1 cellular context compared by ENCODE assay signal in genomic region chr20:51311636-51312479, GRCh38.
TF ChIP-seq lines count a peak whose summit lies in the region.

No MANE protein-coding gene starts in this region.

TF ChIP-seq in SK-N-SH, 30 proteins besides CTCF, POLR2A, EP300 and RAD21 (continued from another document):
- TF ChIP-seq POLR2AphosphoS5 (IDR thresholded peaks at IDR 0.05; ENCODE audit: low read depth, low read length) = no peak
- TF ChIP-seq JUND (IDR thresholded peaks at IDR 0.05) = no peak
- TF ChIP-seq MXI1 (IDR thresholded peaks at IDR 0.05; ENCODE audit: low read depth, low read length) = no peak
